8 cellular contexts compared by ENCODE assay signal in the genomic region with DNA sequence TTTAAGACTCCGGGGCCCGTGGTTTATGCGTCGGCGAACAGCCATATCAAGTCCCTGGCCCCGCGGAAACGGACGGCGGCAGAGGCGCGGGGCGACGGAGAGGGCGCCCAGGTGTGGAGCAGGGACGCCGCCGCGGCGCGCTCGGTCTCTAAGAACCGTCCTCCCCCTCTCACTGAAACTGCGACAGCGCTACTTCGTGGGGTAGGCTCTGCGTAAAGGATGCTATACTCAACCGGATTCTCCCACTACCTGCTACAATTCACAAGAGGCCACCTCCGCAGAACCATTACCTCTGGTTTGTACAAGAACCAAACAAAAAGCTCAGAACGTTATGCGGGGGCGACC. TPM values are rescaled to one million over a fixed set of nuclear protein-coding genes. Genes with fewer than 3 reads are reported as not detected.
DNase-seq lines count a peak whose midpoint lies in the region; ATAC-seq and TF ChIP-seq lines count a peak whose summit lies in the region.

No MANE protein-coding gene starts in this region.

- POLR2A ChIA-PET in CD8-positive, alpha-beta memory T cell (lab: Charles Lee), result interaction anchor here (0.6 to 1.2 kb wide), 5 partner anchors 28 to 125 kb away, joined by 3 to 4 read pairs (median 4); partner anchors contain the start of genes MAML1 and SQSTM1
- POLR2A ChIA-PET in T-cell (lab: Charles Lee), result interaction anchor here (0.5 to 0.6 kb wide), 2 partner anchors 11 to 35 kb away, joined by 3 to 6 read pairs; no protein-coding TSS in a partner anchor

- peak overlapping the region; percentile 77 to 99 (median 92) for H3K27ac Mint-ChIP-seq in CD8-positive, alpha-beta memory T cell
- peak overlapping the region; percentile 92 for H3K27ac Mint-ChIP-seq in T-cell

- H3K4me1 ChIP-seq in CD8-positive, alpha-beta memory T cell (ENCODE audit: insufficient read depth, low read length), result peaks cover 6% of the 10 kb centered on the region
- no peaks in the 10 kb centered on the region for H3K4me1 ChIP-seq in breast epithelium

- H3K4me3 ChIP-seq in CD8-positive, alpha-beta memory T cell (ENCODE audit: low read length), result peak overlapping the region; percentile 98
- peak overlapping the region; percentile 82 to 95 (median 89) for H3K4me3 ChIP-seq in breast epithelium

- H3K27me3 ChIP-seq in CD8-positive, alpha-beta memory T cell (ENCODE audit: insufficient read depth, low read length, poor library complexity, severe bottlenecking), result no peaks in the 10 kb centered on the region
- H3K27me3 ChIP-seq in breast epithelium, result no peaks in the 10 kb centered on the region
- no peaks in the 10 kb centered on the region for H3K27me3 ChIP-seq in layer of hippocampus (ENCODE audit: control insufficient read depth, insufficient read depth, low read length)

- peaks cover 21 to 37% (median 27%) of the 10 kb centered on the region in 3 donors for H3K4me1 Mint-ChIP-seq in CD8-positive, alpha-beta memory T cell
- peaks cover 12 to 32% (median 26%) of the 10 kb centered on the region in 3 donors for H3K4me1 Mint-ChIP-seq in T-cell

- no peak for TF ChIP-seq POLR2A in breast epithelium (IDR thresholded peaks at IDR 0.05)

- TF ChIP-seq CTCF in breast epithelium (IDR thresholded peaks at IDR 0.05), result no peak

- no peaks in the 10 kb centered on the region for H3K36me3 ChIP-seq in CD8-positive, alpha-beta memory T cell (ENCODE audit: insufficient read depth, low read length)
- H3K36me3 ChIP-seq in breast epithelium, result no peaks in the 10 kb centered on the region

- ATAC-seq in GM19372 (IDR thresholded peaks at IDR 0.05; ENCODE audit: low read depth, unreplicated experiment), result peak; percentile 37
- ATAC-seq in HG03439 (IDR thresholded peaks at IDR 0.05; ENCODE audit: unreplicated experiment), result peak; percentile 43
- peak; percentile 71 to 76 (median 74) for ATAC-seq in T-cell (replicated peaks in 1 of 4)

- intact Hi-C loops in breast epithelium (cut with DNase I; ENCODE audit: low total_unique reads), result loop anchor here (5.0 kb wide), 1 partner anchor 601 kb away; no protein-coding TSS in a partner anchor

- no peaks in the 10 kb centered on the region for H3K9me3 Mint-ChIP-seq in CD8-positive, alpha-beta memory T cell
- no peaks in the 10 kb centered on the region for H3K9me3 Mint-ChIP-seq in T-cell

- CTCF ChIA-PET in CD8-positive, alpha-beta memory T cell (lab: Charles Lee), result interaction anchor here (1.0 to 1.5 kb wide), 2 partner anchors 48 to 95 kb away, joined by 3 to 4 read pairs; no protein-coding TSS in a partner anchor
- CTCF ChIA-PET in T-cell (lab: Charles Lee), result interaction anchor here (0.6 to 1.0 kb wide), 2 partner anchors 45 to 96 kb away, joined by 3 to 4 read pairs; no protein-coding TSS in a partner anchor

- no peaks in the 10 kb centered on the region for H3K9me3 ChIP-seq in CD8-positive, alpha-beta memory T cell (ENCODE audit: low read length)
- H3K9me3 ChIP-seq in breast epithelium, result peaks cover 0 to 6% of the 10 kb centered on the region in 2 donors

- DNase-seq in CD8-positive, alpha-beta memory T cell, result peak in 3 of 5 donors; percentile 24 to 72 (median 30)
- DNase-seq in T-cell, result peak in 29 of 34 experiments; percentile 20 to 64 (median 39)
- DNase-seq in breast epithelium (ENCODE audit: low spot score in 2 of 2), result no peak
- peak; percentile 26 to 39 for DNase-seq in stimulated activated CD8-positive, alpha-beta memory T cell treated with anti-CD3 and anti-CD28 coated beads, Interleukin-15, amount 100 ng/mL, for 48 hours (ENCODE audit: low read depth in 2 of 2)
- no peak for DNase-seq in SHP77 treated with DMSO at 0.1 percent for 48 hours (lab: John Stamatoyannopoulos, UW)

- H3K4me3 Mint-ChIP-seq in CD8-positive, alpha-beta memory T cell, result peak overlapping the region; percentile 95 to 98 (median 97)
- H3K4me3 Mint-ChIP-seq in T-cell, result peak overlapping the region; percentile 80 to 95 (median 93)

- H3K27me3 Mint-ChIP-seq in CD8-positive, alpha-beta memory T cell, result no peaks in the 10 kb centered on the region
- H3K27me3 Mint-ChIP-seq in T-cell, result no peaks in the 10 kb centered on the region

- H3K27ac ChIP-seq in CD8-positive, alpha-beta memory T cell (ENCODE audit: low read depth, low read length), result peak overlapping the region; percentile 88
- H3K27ac ChIP-seq in breast epithelium (peak overlapping the region; percentile 84 to 92), layer of hippocampus (ENCODE audit: low read depth, low read length) (peak overlapping the region; percentile 81)

- H3K36me3 Mint-ChIP-seq in CD8-positive, alpha-beta memory T cell, result peaks cover 0 to 26% (median 0%) of the 10 kb centered on the region in 3 donors
- peaks cover 6% of the 10 kb centered on the region for H3K36me3 Mint-ChIP-seq in T-cell

RNA-seq across cellular contexts. Expression of gene MRNIP, which starts 0.4 kb away (rescaled TPM):
- total RNA-seq in CD8-positive, alpha-beta memory T cell, result 10 to 100 TPM; 23.9 to 27.2 TPM
- 17.7 TPM for polyA plus RNA-seq in CD8-positive, alpha-beta memory T cell
- total RNA-seq in T-cell (100 to 1,000 TPM in 3 of 5 donors, 10 to 100 TPM in 2; 54.1 to 119 (median 112) TPM), breast epithelium (10 to 100 TPM; 32.3 to 67.2 (median 48.8) TPM)

RNA-seq across cellular contexts. Expression of gene SQSTM1, which starts 37.5 kb away (rescaled TPM):
- 100 to 1,000 TPM; 158 to 179 TPM for total RNA-seq in CD8-positive, alpha-beta memory T cell
- 212 TPM for polyA plus RNA-seq in CD8-positive, alpha-beta memory T cell
- total RNA-seq in T-cell (100 to 1,000 TPM; 220 to 327 (median 280) TPM), breast epithelium (100 to 1,000 TPM; 407 to 695 (median 462) TPM)

RNA-seq across cellular contexts. Expression of gene TBC1D9B, which starts 49.5 kb away (rescaled TPM):
- total RNA-seq in CD8-positive, alpha-beta memory T cell, result 10 to 100 TPM; 73.7 to 74.8 TPM
- 43.9 TPM for polyA plus RNA-seq in CD8-positive, alpha-beta memory T cell
- 100 to 1,000 TPM in 2 of 5 donors, 10 to 100 TPM in 3; 65.9 to 125 (median 96.2) TPM for total RNA-seq in T-cell
- total RNA-seq in breast epithelium, result 100 to 1,000 TPM in 2 of 3 donors, 10 to 100 TPM in 1; 73.5 to 143 (median 105) TPM

RNA-seq across cellular contexts. Expression of gene MGAT4B, which starts 51.5 kb away (rescaled TPM):
- 100 to 1,000 TPM in 1 of 2 experiments, 10 to 100 TPM in 1; 94.0 to 103 TPM for total RNA-seq in CD8-positive, alpha-beta memory T cell
- 21.0 TPM for polyA plus RNA-seq in CD8-positive, alpha-beta memory T cell
- 100 to 1,000 TPM; 119 to 159 (median 132) TPM for total RNA-seq in T-cell
- 10 to 100 TPM; 43.0 to 73.7 (median 54.6) TPM for total RNA-seq in breast epithelium

Comparison
In these comparisons a context has a peak if more than half of its experiments do, and no peak if none do; other contexts are left out.
1. DNase-seq: peak in CD8-positive, alpha-beta memory T cell (3 of 5), T-cell (29 of 34) and stimulated activated CD8-positive, alpha-beta memory T cell treated with anti-CD3 and anti-CD28 coated beads, Interleukin-15, amount 100 ng/mL, for 48 hours (2 of 2); none in breast epithelium (0 of 2) and SHP77 treated with DMSO at 0.1 percent for 48 hours (single experiment).
2. Peak in every context shown above with its lines, with median percentiles within 50 percentile points of each other: H3K27ac ChIP-seq and ATAC-seq.